Comparison of ENCODE assay signal across 8 cellular contexts in the genomic region with DNA sequence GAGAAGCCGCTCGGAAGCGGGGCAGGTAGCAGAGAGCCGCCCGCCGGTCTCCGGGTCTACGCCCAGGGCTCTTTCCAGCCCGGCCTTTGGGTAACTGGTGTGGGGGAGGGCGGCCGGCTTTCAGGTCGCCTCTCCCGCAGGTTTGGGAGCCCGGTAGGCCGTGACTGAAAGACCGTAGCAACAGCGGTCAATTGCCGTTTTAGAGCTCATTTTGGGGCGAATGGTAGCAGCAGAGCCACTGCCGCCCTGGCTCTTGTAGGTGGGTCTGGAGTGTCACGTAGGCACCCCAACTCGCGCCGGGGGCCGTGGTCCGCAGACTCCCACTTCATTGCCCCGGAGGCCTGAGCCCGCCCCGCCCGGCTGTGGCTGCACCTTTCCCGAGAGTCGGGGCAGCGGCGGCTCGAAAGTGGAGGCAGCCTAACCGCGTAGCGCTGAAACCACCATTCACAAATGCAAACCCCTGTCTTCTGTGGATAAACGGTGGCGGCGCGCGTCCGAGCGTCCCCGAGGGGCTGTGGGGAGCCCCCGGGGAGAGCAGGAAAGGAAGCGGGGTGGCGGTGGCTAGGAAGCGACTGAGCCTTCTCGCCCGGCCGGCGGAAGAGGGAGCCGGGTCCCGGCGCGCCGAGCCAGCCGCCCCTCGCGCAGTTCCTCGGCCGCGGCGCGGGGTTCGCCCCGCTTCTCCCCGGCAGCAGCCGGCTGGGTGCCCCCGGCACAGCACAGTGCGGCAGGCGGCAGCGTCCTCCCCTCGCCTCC.
DNase-seq lines count a peak whose midpoint lies in the region; ATAC-seq and TF ChIP-seq lines count a peak whose summit lies in the region.

No MANE protein-coding gene starts in this region.

- H3K4me3 ChIP-seq in HEK293 (ENCODE audit: low read depth, low read length) = peak overlapping the region; percentile 76
- H3K4me3 ChIP-seq in endodermal cell (ENCODE audit: low read length) = peak overlapping the region; percentile 93
- H3K4me3 ChIP-seq in muscle layer of colon (ENCODE audit: low read depth in 1 of 2, low read length in 2 of 2) = peak overlapping the region; percentile 38 to 42

- peaks cover 12% of the 10 kb centered on the region for H3K4me1 ChIP-seq in HEK293 (ENCODE audit: control insufficient read depth, insufficient read depth, low read length)
- H3K4me1 ChIP-seq in endodermal cell (ENCODE audit: control insufficient read depth, insufficient read depth, low read length) = no peaks in the 10 kb centered on the region
- H3K4me1 ChIP-seq in muscle layer of colon (ENCODE audit: insufficient read depth, low read length) = peaks cover 9% of the 10 kb centered on the region

- ATAC-seq in GM21515 (IDR thresholded peaks at IDR 0.05; ENCODE audit: unreplicated experiment) (no peak), GM18873 (IDR thresholded peaks at IDR 0.05; ENCODE audit: low FRiP score, unreplicated experiment) (no peak)

- H3K9ac ChIP-seq in endodermal cell (ENCODE audit: extremely low read depth, low read length, poor library complexity, severe bottlenecking) (peak overlapping the region; percentile 37), muscle layer of colon (ENCODE audit: low read length) (no peak overlapping the region)

- DNase-seq in GM10248 (ENCODE audit: extremely low spot score) (peak; percentile 48), NCI-H774 (lab: John Stamatoyannopoulos, UW) (peak; percentile 25), endodermal cell (peak; percentile 86), SIG-M5 (lab: John Stamatoyannopoulos, UW) (no peak)

- POLR2A ChIA-PET in GM10248 (lab: Yijun Ruan, JAX) = no interaction called here
- POLR2A ChIA-PET in HEK293 (lab: Yijun Ruan, JAX) = no interaction called here

- no peaks in the 10 kb centered on the region for H3K36me3 Mint-ChIP-seq in endodermal cell (ENCODE audit: low read depth)

- H3K27me3 ChIP-seq in endodermal cell (ENCODE audit: control insufficient read depth, insufficient read depth, low read length, poor library complexity, severe bottlenecking) (peaks cover 23% of the 10 kb centered on the region), muscle layer of colon (ENCODE audit: control insufficient read depth in 1 of 2, insufficient read depth in 2 of 2, low read length in 2 of 2) (peaks cover 21 to 41% of the 10 kb centered on the region in 2 donors)

- no peaks in the 10 kb centered on the region for H3K9me3 Mint-ChIP-seq in endodermal cell

- CTCF ChIA-PET in GM10248 (lab: Yijun Ruan, JAX) = no interaction called here
- CTCF ChIA-PET in HEK293 (lab: Yijun Ruan, JAX) = no interaction called here

- H3K27me3 Mint-ChIP-seq in endodermal cell (ENCODE audit: insufficient read depth) = peaks cover 35% of the 10 kb centered on the region

- H3K4me1 Mint-ChIP-seq in endodermal cell = peaks cover 14% of the 10 kb centered on the region

- peak overlapping the region; percentile 87 for H3K4me3 Mint-ChIP-seq in endodermal cell

- WGBS in endodermal cell (ENCODE audit: insufficient coverage in 1 of 2, insufficient read length in 1 of 2), 2 experiments = 0% methylated on average over 10 to 70 of the region's 76 CpGs

- TF ChIP-seq CTCF in GM10248 (IDR thresholded peaks at IDR 0.05; ENCODE audit: control extremely low read depth, extremely low read depth, low read depth, missing control alignments) = no peak
- TF ChIP-seq CTCF in HEK293 (tag by site-specific recombination; IDR thresholded peaks at IDR 0.05) = no peak
- TF ChIP-seq CTCF in endodermal cell (conservative IDR thresholded peaks at IDR 0.05) = no peak

- no peak overlapping the region for H3K27ac Mint-ChIP-seq in endodermal cell

- H3K27ac ChIP-seq in HEK293 (ENCODE audit: extremely low read depth, low read depth, low read length) (peak overlapping the region; percentile 89), endodermal cell (ENCODE audit: low read depth, low read length) (no peak overlapping the region), muscle layer of colon (ENCODE audit: low read depth, low read length) (no peak overlapping the region)

- H3K36me3 ChIP-seq in HEK293 (ENCODE audit: control insufficient read depth in 2 of 2, insufficient read depth in 1 of 2, low read length in 2 of 2) = no peaks in the 10 kb centered on the region
- no peaks in the 10 kb centered on the region for H3K36me3 ChIP-seq in endodermal cell (ENCODE audit: control insufficient read depth, insufficient read depth, low read length)
- no peaks in the 10 kb centered on the region for H3K36me3 ChIP-seq in muscle layer of colon (ENCODE audit: insufficient read depth, low read length)

- H3K9me3 ChIP-seq in HEK293 (ENCODE audit: control insufficient read depth, insufficient read depth, low read depth, low read length) (no peaks in the 10 kb centered on the region), endodermal cell (ENCODE audit: control insufficient read depth, low read length) (no peaks in the 10 kb centered on the region), muscle layer of colon (ENCODE audit: low read length) (no peaks in the 10 kb centered on the region)

TF ChIP-seq in HEK293, 187 proteins besides CTCF, POLR2A, EP300 and RAD21 (continues in another document):
- TF ChIP-seq ZNF202 (tag by site-specific recombination; IDR thresholded peaks at IDR 0.05; ENCODE audit: borderline replicate concordance) = no peak
- peak; percentile 54; the same call in 1 of the 2 replicates for TF ChIP-seq ZBTB10 (tag by site-specific recombination; IDR thresholded peaks at IDR 0.05)
- TF ChIP-seq, protein P1, sequence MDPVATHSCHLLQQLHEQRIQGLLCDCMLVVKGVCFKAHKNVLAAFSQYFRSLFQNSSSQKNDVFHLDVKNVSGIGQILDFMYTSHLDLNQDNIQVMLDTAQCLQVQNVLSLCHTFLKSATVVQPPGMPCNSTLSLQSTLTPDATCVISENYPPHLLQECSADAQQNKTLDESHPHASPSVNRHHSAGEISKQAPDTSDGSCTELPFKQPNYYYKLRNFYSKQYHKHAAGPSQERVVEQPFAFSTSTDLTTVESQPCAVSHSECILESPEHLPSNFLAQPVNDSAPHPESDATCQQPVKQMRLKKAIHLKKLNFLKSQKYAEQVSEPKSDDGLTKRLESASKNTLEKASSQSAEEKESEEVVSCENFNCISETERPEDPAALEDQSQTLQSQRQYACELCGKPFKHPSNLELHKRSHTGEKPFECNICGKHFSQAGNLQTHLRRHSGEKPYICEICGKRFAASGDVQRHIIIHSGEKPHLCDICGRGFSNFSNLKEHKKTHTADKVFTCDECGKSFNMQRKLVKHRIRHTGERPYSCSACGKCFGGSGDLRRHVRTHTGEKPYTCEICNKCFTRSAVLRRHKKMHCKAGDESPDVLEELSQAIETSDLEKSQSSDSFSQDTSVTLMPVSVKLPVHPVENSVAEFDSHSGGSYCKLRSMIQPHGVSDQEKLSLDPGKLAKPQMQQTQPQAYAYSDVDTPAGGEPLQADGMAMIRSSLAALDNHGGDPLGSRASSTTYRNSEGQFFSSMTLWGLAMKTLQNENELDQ (tag by site-specific recombination; IDR thresholded peaks at IDR 0.05; ENCODE audit: low read depth) = no peak
- TF ChIP-seq KLF10 (tag by site-specific recombination; IDR thresholded peaks at IDR 0.05) = no peak
- TF ChIP-seq ZNF473 (tag by site-specific recombination; IDR thresholded peaks at IDR 0.05) = no peak
- TF ChIP-seq, protein P2, sequence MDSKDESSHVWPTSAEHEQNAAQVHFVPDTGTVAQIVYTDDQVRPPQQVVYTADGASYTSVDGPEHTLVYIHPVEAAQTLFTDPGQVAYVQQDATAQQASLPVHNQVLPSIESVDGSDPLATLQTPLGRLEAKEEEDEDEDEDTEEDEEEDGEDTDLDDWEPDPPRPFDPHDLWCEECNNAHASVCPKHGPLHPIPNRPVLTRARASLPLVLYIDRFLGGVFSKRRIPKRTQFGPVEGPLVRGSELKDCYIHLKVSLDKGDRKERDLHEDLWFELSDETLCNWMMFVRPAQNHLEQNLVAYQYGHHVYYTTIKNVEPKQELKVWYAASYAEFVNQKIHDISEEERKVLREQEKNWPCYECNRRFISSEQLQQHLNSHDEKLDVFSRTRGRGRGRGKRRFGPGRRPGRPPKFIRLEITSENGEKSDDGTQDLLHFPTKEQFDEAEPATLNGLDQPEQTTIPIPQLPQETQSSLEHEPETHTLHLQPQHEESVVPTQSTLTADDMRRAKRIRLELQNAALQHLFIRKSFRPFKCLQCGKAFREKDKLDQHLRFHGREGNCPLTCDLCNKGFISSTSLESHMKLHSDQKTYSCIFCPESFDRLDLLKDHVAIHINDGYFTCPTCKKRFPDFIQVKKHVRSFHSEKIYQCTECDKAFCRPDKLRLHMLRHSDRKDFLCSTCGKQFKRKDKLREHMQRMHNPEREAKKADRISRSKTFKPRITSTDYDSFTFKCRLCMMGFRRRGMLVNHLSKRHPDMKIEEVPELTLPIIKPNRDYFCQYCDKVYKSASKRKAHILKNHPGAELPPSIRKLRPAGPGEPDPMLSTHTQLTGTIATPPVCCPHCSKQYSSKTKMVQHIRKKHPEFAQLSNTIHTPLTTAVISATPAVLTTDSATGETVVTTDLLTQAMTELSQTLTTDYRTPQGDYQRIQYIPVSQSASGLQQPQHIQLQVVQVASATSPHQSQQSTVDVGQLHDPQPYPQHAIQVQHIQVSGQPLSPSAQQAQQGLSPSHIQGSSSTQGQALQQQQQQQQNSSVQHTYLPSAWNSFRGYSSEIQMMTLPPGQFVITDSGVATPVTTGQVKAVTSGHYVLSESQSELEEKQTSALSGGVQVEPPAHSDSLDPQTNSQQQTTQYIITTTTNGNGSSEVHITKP (tag by site-specific recombination; IDR thresholded peaks at IDR 0.05) = no peak
- 0 out of 2 replicates have a peak, but pooled peaks have one; percentile 18 for TF ChIP-seq ZXDB (tag by site-specific recombination; IDR thresholded peaks at IDR 0.05)
- TF ChIP-seq ZNF549 (tag by site-specific recombination; IDR thresholded peaks at IDR 0.05) = no peak
- no peak for TF ChIP-seq ZNF626 (tag by site-specific recombination; IDR thresholded peaks at IDR 0.05)

Comparison
In these comparisons a context has a peak if more than half of its experiments do, and no peak if none do; other contexts are left out.
1. H3K4me3 ChIP-seq: peak in every context shown above with its lines; median percentile 93 in endodermal cell; 76 in HEK293; 40 in muscle layer of colon.